ENCODE assay signal across 16 cellular contexts in the genomic region with DNA sequence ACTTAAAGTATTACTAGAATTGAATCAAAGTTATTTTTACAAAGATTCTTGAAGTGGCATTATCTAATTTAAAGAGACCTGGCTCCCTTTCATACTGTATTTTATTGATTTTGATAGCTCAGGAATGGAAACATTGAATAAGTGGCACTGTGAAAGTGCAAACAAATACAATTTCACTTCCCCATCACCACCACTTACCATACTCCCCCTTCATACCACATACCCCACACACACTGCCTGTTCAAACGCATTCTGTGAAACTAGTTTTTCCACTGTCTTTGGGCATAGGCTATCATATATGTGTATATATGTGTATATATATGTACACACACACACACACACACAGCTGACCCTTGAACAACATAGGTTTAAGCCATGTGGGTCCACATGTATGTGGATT.
DNase-seq lines count a peak whose midpoint lies in the region; ATAC-seq lines count a peak whose summit lies in the region.
"Had no signal": no experiment of that assay in that cellular context is flagged by ENCODE, and none has a peak within 500 bp of the region (broad histone marks: within the 10 kb centered on the region; RNA-seq: fewer than 3 reads in every experiment).

No MANE protein-coding gene starts in this region.

- no peak for DNase-seq in DMS79 treated with DMSO at 0.1 percent for 48 hours (lab: John Stamatoyannopoulos, UW)
- DNase-seq in stimulated activated naive CD8-positive, alpha-beta T cell treated with anti-CD3 and anti-CD28 coated beads, Interleukin-15, Interleukin-2, amounts not matched to agents 100 U/mL and 50 U/mL, for 24 hours = no peak
- DNase-seq: activated CD4-positive, alpha-beta T cell treated with anti-CD3 and anti-CD28 coated beads for 4 hours; activated effector memory CD4-positive, alpha-beta T cell treated with Interleukin-2 at 50 U/mL for 16 hours; CD4-positive, CD25-positive, alpha-beta regulatory T cell; head of caudate nucleus; left colon; NCI-H2107; small intestine; T-cell had no signal

- H3K9me3 Mint-ChIP-seq in stimulated activated memory B cell treated with anti-CD40 and anti-IgM and Interleukin-4, amounts not matched to agents 10 μg/mL and 1 μg/mL and 100 μg/mL, for 72 hours = peaks cover 2% of the 10 kb centered on the region
- H3K9me3 Mint-ChIP-seq: T-cell had no signal

- no peaks in the 10 kb centered on the region for H3K27me3 Mint-ChIP-seq in stimulated activated memory B cell treated with anti-CD40 and anti-IgM and Interleukin-4, amounts not matched to agents 10 μg/mL and 1 μg/mL and 100 μg/mL, for 72 hours
- H3K27me3 Mint-ChIP-seq: CD4-positive, CD25-positive, alpha-beta regulatory T cell; T-cell had no signal

- peak overlapping the region; percentile 72 for H3K27ac Mint-ChIP-seq in stimulated activated memory B cell treated with anti-CD40 and anti-IgM and Interleukin-4, amounts not matched to agents 10 μg/mL and 1 μg/mL and 100 μg/mL, for 72 hours
- H3K27ac Mint-ChIP-seq: T-cell had no signal

- no peak overlapping the region for H3K4me3 Mint-ChIP-seq in stimulated activated memory B cell treated with anti-CD40 and anti-IgM and Interleukin-4, amounts not matched to agents 10 μg/mL and 1 μg/mL and 100 μg/mL, for 72 hours
- H3K4me3 Mint-ChIP-seq: CD4-positive, CD25-positive, alpha-beta regulatory T cell; neural crest cell; T-cell had no signal

- ATAC-seq in GM19035 (IDR thresholded peaks at IDR 0.05; ENCODE audit: unreplicated experiment) = peak; percentile 61
- peak; percentile 82 for ATAC-seq in HG02588 (IDR thresholded peaks at IDR 0.05; ENCODE audit: unreplicated experiment)
- ATAC-seq in HG03558 (IDR thresholded peaks at IDR 0.05; ENCODE audit: extremely low read depth, unreplicated experiment) = peak; percentile 71
- ATAC-seq in stimulated activated memory B cell treated with anti-CD40 and anti-IgM and Interleukin-4, amounts not matched to agents 10 μg/mL and 1 μg/mL and 100 μg/mL, for 72 hours = peak; percentile 90
- ATAC-seq in HG02884 (IDR thresholded peaks at IDR 0.05; ENCODE audit: unreplicated experiment) = no peak
- ATAC-seq in stimulated activated naive CD8-positive, alpha-beta T cell treated with anti-CD3 and anti-CD28 coated beads, Interleukin-15, Interleukin-2, amounts not matched to agents 100 U/mL and 50 U/mL, for 24 hours = no peak
- ATAC-seq: left colon, T-cell had no signal

- H3K4me1 Mint-ChIP-seq in stimulated activated memory B cell treated with anti-CD40 and anti-IgM and Interleukin-4, amounts not matched to agents 10 μg/mL and 1 μg/mL and 100 μg/mL, for 72 hours = peaks cover 44% of the 10 kb centered on the region
- H3K4me1 Mint-ChIP-seq: CD4-positive, CD25-positive, alpha-beta regulatory T cell; T-cell had no signal

- no peaks in the 10 kb centered on the region for H3K36me3 Mint-ChIP-seq in stimulated activated memory B cell treated with anti-CD40 and anti-IgM and Interleukin-4, amounts not matched to agents 10 μg/mL and 1 μg/mL and 100 μg/mL, for 72 hours
- H3K36me3 Mint-ChIP-seq: CD4-positive, CD25-positive, alpha-beta regulatory T cell; T-cell had no signal

Comparison
In these comparisons a context has a peak if more than half of its experiments do, and no peak if none do; other contexts are left out.
1. ATAC-seq: peak in GM19035 (single experiment), HG02588 (single experiment), HG03558 (single experiment) and stimulated activated memory B cell treated with anti-CD40 and anti-IgM and Interleukin-4, amounts not matched to agents 10 μg/mL and 1 μg/mL and 100 μg/mL, for 72 hours (single experiment); none in HG02884 (single experiment) and stimulated activated naive CD8-positive, alpha-beta T cell treated with anti-CD3 and anti-CD28 coated beads, Interleukin-15, Interleukin-2, amounts not matched to agents 100 U/mL and 50 U/mL, for 24 hours (single experiment).